ENCODE assay signal across 11 cellular contexts in genomic region chr15:50414624-50415023, GRCh38.
"Had no signal": no experiment of that assay in that cellular context is flagged by ENCODE, and none has a peak within 500 bp of the region (broad histone marks: within the 10 kb centered on the region; RNA-seq: fewer than 3 reads in every experiment).

No MANE protein-coding gene starts in this region.

- ATAC-seq: GM23338, HCT116 had no signal

- DNase-seq: GM23248, GOT3, H7, H9, HCEC 1CT, HFFc6 had no signal

- H3K4me2 ChIP-seq: GM23338 had no signal

- H3K9me3 ChIP-seq: HAP-1 had no signal

- H3K4me3 ChIP-seq: GM23248, GM23338, HAP-1 had no signal

- H3K27ac ChIP-seq: GM23248 had no signal

- H3K9ac ChIP-seq: GM23248 had no signal

- H3K36me3 ChIP-seq: HAP-1 had no signal

- H3K4me1 ChIP-seq: HAP-1 had no signal

- FAIRE-seq: H1, H54 had no signal

- H2AFZ ChIP-seq: GM23248, GM23338 had no signal
